ENCODE assay signal across 26 cellular contexts in the genomic region with DNA sequence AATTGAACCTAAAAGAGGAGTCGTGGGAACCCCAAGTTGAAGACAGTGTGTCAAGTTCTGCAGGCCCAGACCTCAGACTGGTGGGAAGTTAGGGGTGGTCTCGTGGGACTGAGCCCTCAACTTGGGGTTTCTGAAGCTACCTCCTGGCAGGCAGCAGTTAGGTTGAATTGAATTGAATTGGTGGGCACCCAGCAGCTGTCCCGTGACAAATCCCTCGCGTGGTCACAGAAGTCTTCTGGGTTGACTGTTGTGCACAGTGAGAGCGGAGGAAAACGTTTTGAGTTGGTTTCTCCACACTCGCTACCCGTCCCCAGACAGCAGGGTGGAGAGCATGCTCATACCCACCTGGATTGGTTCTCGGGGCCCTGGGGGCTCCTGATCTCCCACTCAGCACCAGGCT.
"Had no signal": no experiment of that assay in that cellular context is flagged by ENCODE, and none has a peak within 500 bp of the region (broad histone marks: within the 10 kb centered on the region; RNA-seq: fewer than 3 reads in every experiment).

No MANE protein-coding gene starts in this region.

- H3K4me1 ChIP-seq: SJSA1 had no signal

- H3K27ac Mint-ChIP-seq: activated CD4-positive, alpha-beta memory T cell treated with anti-CD3 and anti-CD28 coated beads for 36 hours; activated CD4-positive, alpha-beta T cell treated with anti-CD3 and anti-CD28 coated beads, Interleukin-2, amount 10 ng/mL, durations not matched to agents 7 days and 5 days; activated naive CD4-positive, alpha-beta T cell treated with anti-CD3 and anti-CD28 coated beads for 36 hours; activated naive CD8-positive, alpha-beta T cell; brain; T-helper 1 cell treated with Interleukin-12 subunit alpha and Interleukin-12 subunit beta and Interleukin-4 antibody, amounts not matched to agents 30 μg/mL and 1 μg/mL, for 36 hours had no signal

- H3K4me3 ChIP-seq: MG63, SJSA1 had no signal

- ATAC-seq: activated T-cell treated with anti-CD3 and anti-CD28 coated beads, Interleukin-2, amount 50 U/mL, for 4 hours; Right ventricle myocardium inferior had no signal

- H3K4me1 Mint-ChIP-seq: brain; central memory CD8-positive, alpha-beta T cell had no signal

- H3K9me3 Mint-ChIP-seq: activated CD4-positive, alpha-beta memory T cell treated with anti-CD3 and anti-CD28 coated beads for 36 hours; activated CD4-positive, alpha-beta T cell treated with anti-CD3 and anti-CD28 coated beads, Interleukin-2, amount 10 ng/mL, durations not matched to agents 7 days and 5 days; activated naive CD4-positive, alpha-beta T cell treated with anti-CD3 and anti-CD28 coated beads for 36 hours; activated T-cell treated with anti-CD3 and anti-CD28 coated beads, Interleukin-2, amount 50 U/mL, for 4 hours; brain; central memory CD8-positive, alpha-beta T cell; T-helper 1 cell treated with Interleukin-12 subunit alpha and Interleukin-12 subunit beta and Interleukin-4 antibody, amounts not matched to agents 30 μg/mL and 1 μg/mL, for 36 hours had no signal

- H3K36me3 Mint-ChIP-seq: activated naive CD8-positive, alpha-beta T cell had no signal

- H3K36me3 ChIP-seq: MG63 had no signal

- H3K27me3 Mint-ChIP-seq: activated CD4-positive, alpha-beta memory T cell treated with anti-CD3 and anti-CD28 coated beads for 36 hours; activated CD4-positive, alpha-beta T cell treated with anti-CD3 and anti-CD28 coated beads, Interleukin-2, amount 10 ng/mL, durations not matched to agents 7 days and 5 days; activated naive CD8-positive, alpha-beta T cell; brain; central memory CD8-positive, alpha-beta T cell had no signal

- H3K4me3 Mint-ChIP-seq: activated CD4-positive, alpha-beta memory T cell treated with anti-CD3 and anti-CD28 coated beads for 36 hours; activated CD4-positive, alpha-beta T cell treated with anti-CD3 and anti-CD28 coated beads, Interleukin-2, amount 10 ng/mL, durations not matched to agents 7 days and 5 days; activated naive CD4-positive, alpha-beta T cell treated with anti-CD3 and anti-CD28 coated beads for 36 hours; activated naive CD8-positive, alpha-beta T cell; activated T-cell treated with anti-CD3 and anti-CD28 coated beads, Interleukin-2, amount 50 U/mL, for 4 hours; brain; central memory CD8-positive, alpha-beta T cell; T-helper 1 cell treated with Interleukin-12 subunit alpha and Interleukin-12 subunit beta and Interleukin-4 antibody, amounts not matched to agents 30 μg/mL and 1 μg/mL, for 36 hours had no signal

- FAIRE-seq: astrocyte had no signal

- DNase-seq: activated CD4-positive, alpha-beta memory T cell treated with anti-CD3 and anti-CD28 coated beads for 36 hours; activated CD4-positive, alpha-beta T cell treated with anti-CD3 and anti-CD28 coated beads, Interleukin-2, amount 10 ng/mL, durations not matched to agents 7 days and 5 days; activated CD4-positive, CD25-positive, alpha-beta regulatory T cell; activated CD8-positive, alpha-beta memory T cell treated with anti-CD3 and anti-CD28 coated beads for 24 hours; activated effector memory CD4-positive, alpha-beta T cell treated with anti-CD3 and anti-CD28 coated beads, Interleukin-2, amount 50 U/mL, for 16 hours; activated naive CD4-positive, alpha-beta T cell treated with anti-CD3 and anti-CD28 coated beads for 36 hours; activated T-cell treated with anti-CD3 and anti-CD28 coated beads, Interleukin-2, amount 50 U/mL, for 4 hours; amygdala; MG63; MV-4-11; NCI-H1092 treated with DMSO at 0.1 percent for 48 hours; NCI-H1417 treated with DMSO at 0.1 percent for 48 hours; NCI-H1694; NCI-H2029 treated with DMSO at 0.1 percent for 48 hours; NCI-H510A treated with DMSO at 0.1 percent for 48 hours; NCI-H69; NK-92 treated with Interleukin-12 subunit alpha and Interleukin-12 subunit beta, amount 100 ng/mL, for 24 hours; OCI-M1; T-helper 9 cell had no signal

- H3K27ac ChIP-seq: SJSA1 had no signal

- H3K27me3 ChIP-seq: MG63, SJSA1 had no signal

- H3K9me3 ChIP-seq: MG63, SJSA1 had no signal
